Comparison of ENCODE assay signal across 10 cellular contexts in genomic region chr13:97109256-97109655, GRCh38.
DNase-seq lines count a peak whose midpoint lies in the region; ATAC-seq and TF ChIP-seq lines count a peak whose summit lies in the region.
"Had no signal": no experiment of that assay in that cellular context is flagged by ENCODE, and none has a peak within 500 bp of the region (broad histone marks: within the 10 kb centered on the region; RNA-seq: fewer than 3 reads in every experiment).

No MANE protein-coding gene starts in this region.

- H3K27me3 ChIP-seq in HCT116 (ENCODE audit: insufficient read depth, low read length) (no peaks in the 10 kb centered on the region), lower lobe of right lung (ENCODE audit: low read depth) (no peaks in the 10 kb centered on the region), testis (no peaks in the 10 kb centered on the region), upper lobe of right lung (no peaks in the 10 kb centered on the region)

- no peaks in the 10 kb centered on the region for H4K20me1 ChIP-seq in HCT116 (ENCODE audit: insufficient read depth)

- H3K36me3 Mint-ChIP-seq in activated T-helper 17 cell treated with anti-CD3 and anti-CD28 coated beads, Interleukin-2, amount 50 U/mL, for 72 hours (ENCODE audit: low read depth), result no peaks in the 10 kb centered on the region
- H3K36me3 Mint-ChIP-seq: activated naive CD8-positive, alpha-beta T cell treated with anti-CD3 and anti-CD28 coated beads for 36 hours; CD8-positive, alpha-beta T cell had no signal

- peak overlapping the region; percentile 92 for H2AFZ ChIP-seq in HCT116 (ENCODE audit: low read depth, low read length, poor library complexity, severe bottlenecking)

- H3K27me3 Mint-ChIP-seq in activated T-helper 17 cell treated with anti-CD3 and anti-CD28 coated beads, Interleukin-2, amount 50 U/mL, for 72 hours, result no peaks in the 10 kb centered on the region

- no peaks in the 10 kb centered on the region for H3K9me3 ChIP-seq in HCT116 (ENCODE audit: control insufficient read depth in 1 of 2, insufficient read depth in 1 of 2, low read depth in 1 of 2, low read length in 2 of 2)
- H3K9me3 ChIP-seq in lower lobe of right lung, result no peaks in the 10 kb centered on the region
- no peaks in the 10 kb centered on the region for H3K9me3 ChIP-seq in testis
- no peaks in the 10 kb centered on the region for H3K9me3 ChIP-seq in upper lobe of right lung

- H3K9ac ChIP-seq in HCT116 (ENCODE audit: low read length), result 0 out of 2 replicates have a peak overlapping the region, but pooled peaks have one; percentile 13
- H3K9ac ChIP-seq: parathyroid adenoma had no signal

- no peaks in the 10 kb centered on the region for H3K9me2 ChIP-seq in HCT116 (ENCODE audit: insufficient read depth)

- 53 to 59% methylated on average over 7 of the region's 7 CpGs for WGBS in testis, 2 donors

- H3K4me3 ChIP-seq in HCT116 (replicated peaks in 1 of 2; ENCODE audit: low read depth in 1 of 2, low read length in 2 of 2), result peak overlapping the region in 1 of 2 experiments; percentile 32; a peak in 1 of 4 replicates
- no peak overlapping the region for H3K4me3 ChIP-seq in lower lobe of right lung
- peak overlapping the region; percentile 11 to 27 for H3K4me3 ChIP-seq in testis
- no peak overlapping the region for H3K4me3 ChIP-seq in upper lobe of right lung

- no TSS peak for BruUV-seq in HCT116 (replicated peaks; lab: Mats Ljungman, UMichigan)

- DNase-seq in HCT116 (ENCODE audit: low read depth, low spot score) (no peak), amniotic epithelial cell (ENCODE audit: low read depth) (peak; percentile 42), lower lobe of right lung (no peak), testis (no peak), upper lobe of right lung (no peak)

- H3K27ac Mint-ChIP-seq in activated T-helper 17 cell treated with anti-CD3 and anti-CD28 coated beads, Interleukin-2, amount 50 U/mL, for 72 hours, result no peak overlapping the region
- H3K27ac Mint-ChIP-seq: activated naive CD8-positive, alpha-beta T cell treated with anti-CD3 and anti-CD28 coated beads for 36 hours; CD8-positive, alpha-beta T cell had no signal

- peaks cover 13% of the 10 kb centered on the region for H3K4me1 Mint-ChIP-seq in activated T-helper 17 cell treated with anti-CD3 and anti-CD28 coated beads, Interleukin-2, amount 50 U/mL, for 72 hours

- no peak overlapping the region for H3K4me3 Mint-ChIP-seq in activated T-helper 17 cell treated with anti-CD3 and anti-CD28 coated beads, Interleukin-2, amount 50 U/mL, for 72 hours
- H3K4me3 Mint-ChIP-seq: activated naive CD8-positive, alpha-beta T cell treated with anti-CD3 and anti-CD28 coated beads for 36 hours had no signal

- no peak for TF ChIP-seq RAD21 in HCT116 (IDR thresholded peaks at IDR 0.05; ENCODE audit: low read depth)

- peak overlapping the region; percentile 70 for H3K4me2 ChIP-seq in HCT116 (ENCODE audit: low read length)

- ATAC-seq in HCT116 (no peak), lower lobe of right lung (no peak), upper lobe of right lung (no peak), HG02623 (IDR thresholded peaks at IDR 0.05; ENCODE audit: unreplicated experiment) (no peak)
- no peak for ATAC-seq in activated T-helper 17 cell treated with anti-CD3 and anti-CD28 coated beads, Interleukin-2, amount 50 U/mL, for 72 hours (replicated peaks)

- no peaks in the 10 kb centered on the region for H3K79me2 ChIP-seq in HCT116 (ENCODE audit: insufficient read depth, low read length)
- H3K79me2 ChIP-seq: parathyroid adenoma had no signal

- H3K4me1 ChIP-seq in HCT116 (ENCODE audit: control insufficient read depth in 1 of 2, insufficient read depth in 2 of 2, low read length in 2 of 2), result peaks cover 12 to 25% of the 10 kb centered on the region in 2 experiments
- H3K4me1 ChIP-seq in lower lobe of right lung, result peaks cover 47% of the 10 kb centered on the region
- peaks cover 23% of the 10 kb centered on the region for H3K4me1 ChIP-seq in testis
- peaks cover 20% of the 10 kb centered on the region for H3K4me1 ChIP-seq in upper lobe of right lung
- H3K4me1 ChIP-seq: parathyroid adenoma had no signal

- TF ChIP-seq CTCF in HCT116 (IDR thresholded peaks at IDR 0.05 in 2 of 3, conservative IDR thresholded peaks at IDR 0.05 in 1 of 3; ENCODE audit: borderline replicate concordance in 1 of 3, insufficient read depth in 1 of 3, low read depth in 2 of 3, low read length in 2 of 3) (no peak), lower lobe of right lung (IDR thresholded peaks at IDR 0.05) (no peak), testis (IDR thresholded peaks at IDR 0.05) (no peak), upper lobe of right lung (IDR thresholded peaks at IDR 0.05) (no peak)

- CTCF ChIA-PET in HCT116 (lab: Charles Lee), result interaction anchor here (1.0 to 1.9 kb wide), 10 partner anchors 8 to 324 kb away, joined by 3 to 33 read pairs (median 8); no protein-coding TSS in a partner anchor

- TF ChIP-seq POLR2A in HCT116 (IDR thresholded peaks at IDR 0.05; ENCODE audit: borderline replicate concordance, extremely low read depth, insufficient read depth, insufficient read length) (no peak), testis (IDR thresholded peaks at IDR 0.05) (no peak)

- intact Hi-C loops in HCT116 (cut with micrococcal nuclease), result loop anchor here (2.0 kb wide), 1 partner anchor 78 kb away; no protein-coding TSS in a partner anchor
- intact Hi-C loops in lower lobe of right lung (cut with DNase I), result no loop called here
- intact Hi-C loops in testis (cut with DNase I; ENCODE audit: low total_unique reads), result no loop called here
- intact Hi-C loops in upper lobe of right lung (cut with DNase I), result loop anchor here (10.0 kb wide), 1 partner anchor 106 kb away; no protein-coding TSS in a partner anchor

- H3K9me3 Mint-ChIP-seq in activated T-helper 17 cell treated with anti-CD3 and anti-CD28 coated beads, Interleukin-2, amount 50 U/mL, for 72 hours, result no peaks in the 10 kb centered on the region
- H3K9me3 Mint-ChIP-seq: activated naive CD8-positive, alpha-beta T cell treated with anti-CD3 and anti-CD28 coated beads for 36 hours; CD8-positive, alpha-beta T cell had no signal

- RAD21 ChIA-PET in HCT116 (lab: Charles Lee; ENCODE audit: low non-redundant PET in 1 of 2, low total read pairs in 2 of 2, uncharacterized antibody in 2 of 2, unreplicated experiment in 2 of 2), result interaction anchor here (0.7 to 1.2 kb wide), 3 partner anchors 34 to 235 kb away, joined by 3 to 10 read pairs (median 4); no protein-coding TSS in a partner anchor

- H3K27ac ChIP-seq in HCT116 (ENCODE audit: low read depth, low read length) (no peak overlapping the region), lower lobe of right lung (peak overlapping the region; percentile 20), testis (no peak overlapping the region), upper lobe of right lung (no peak overlapping the region)
- H3K27ac ChIP-seq: parathyroid adenoma had no signal

- POLR2A ChIA-PET in HCT116 (lab: Charles Lee), result interaction anchor here (1.0 to 1.6 kb wide), 2 partner anchors 32 to 148 kb away, joined by 3 to 7 read pairs; no protein-coding TSS in a partner anchor

- H3K36me3 ChIP-seq in HCT116 (ENCODE audit: control insufficient read depth in 1 of 2, insufficient read depth in 2 of 2, low read length in 2 of 2) (no peaks in the 10 kb centered on the region), lower lobe of right lung (no peaks in the 10 kb centered on the region), testis (ENCODE audit: low read depth, missing control alignments) (no peaks in the 10 kb centered on the region), upper lobe of right lung (no peaks in the 10 kb centered on the region)

TF ChIP-seq in HCT116, 20 proteins besides CTCF, POLR2A, EP300 and RAD21:
- no peak for TF ChIP-seq CBX3 (IDR thresholded peaks at IDR 0.05; ENCODE audit: low read depth)

Comparison
In these comparisons a context has a peak if more than half of its experiments do, and no peak if none do; other contexts are left out.
1. H3K4me3 ChIP-seq: peak in testis (2 of 2); none in lower lobe of right lung (single experiment) and upper lobe of right lung (single experiment).
2. intact Hi-C loops: an anchor here in HCT116 (2.0 kb wide) and upper lobe of right lung (10.0 kb wide); none called in lower lobe of right lung and testis.